Comparison of ENCODE assay signal across 24 cellular contexts in the genomic region with DNA sequence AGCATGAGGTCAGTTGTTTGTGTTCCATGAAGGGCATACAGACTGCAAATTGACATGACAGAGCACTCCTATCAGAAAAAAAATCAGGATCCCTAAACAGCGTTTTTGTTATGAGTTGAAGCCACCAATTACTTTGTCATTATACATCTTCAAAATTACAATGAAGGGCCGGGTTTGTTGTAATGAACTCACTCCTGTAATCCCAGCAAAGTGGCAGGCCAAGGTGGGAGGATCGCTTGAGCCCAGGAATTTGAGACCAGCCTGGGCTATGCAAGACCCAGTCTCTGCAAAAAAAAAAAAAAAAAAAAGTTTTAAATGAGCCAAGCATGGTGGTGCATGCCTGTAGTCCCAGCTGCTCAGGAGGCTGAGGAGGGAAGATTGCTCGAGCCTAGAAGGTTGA.
"Had no signal": no experiment of that assay in that cellular context is flagged by ENCODE, and none has a peak within 500 bp of the region (broad histone marks: within the 10 kb centered on the region; RNA-seq: fewer than 3 reads in every experiment).

No MANE protein-coding gene starts in this region.

- DNase-seq: naive thymus-derived CD8-positive, alpha-beta T cell; nephron progenitor cell; occipital lobe; ovary; posterior cingulate gyrus; psoas muscle; right cardiac atrium; right lobe of liver; sigmoid colon; small intestine; stimulated activated CD4-positive, alpha-beta T cell treated with anti-CD3 and anti-CD28 coated beads, Interleukin-15, amount 100 ng/mL, for 24 hours; stimulated activated CD4-positive, alpha-beta T cell treated with anti-CD3 and anti-CD28 coated beads, Interleukin-2, amount 100 ng/mL, for 24 hours; stimulated activated CD4-positive, alpha-beta T cell treated with anti-CD3 and anti-CD28 coated beads, Interleukin-2, amount 100 ng/mL, for 48 hours; stimulated activated CD4-positive, alpha-beta T cell treated with anti-CD3 and anti-CD28 coated beads, Interleukin-4, amount 100 ng/mL, for 24 hours; stimulated activated naive B cell treated with anti-CD40 and anti-IgM and Interleukin-4, amounts not matched to agents 10 μg/mL and 1 μg/mL and 100 μg/mL, for 72 hours; stimulated activated naive CD4-positive, alpha-beta T cell treated with Interleukin-2 at 50 U/mL for 16 hours; stomach; thyroid gland; trophoblast cell; upper lobe of left lung had no signal

- H3K36me3 Mint-ChIP-seq: naive thymus-derived CD8-positive, alpha-beta T cell; natural killer cell treated with Interleukin-12 subunit alpha and Interleukin-12 subunit beta and Interleukin-15 and Interleukin-18, amount 100 ng/mL, for 72 hours; neural progenitor cell; stimulated activated naive B cell treated with anti-CD40 and anti-IgM and Interleukin-4, amounts not matched to agents 10 μg/mL and 1 μg/mL and 100 μg/mL, for 72 hours had no signal

- H3K9me3 Mint-ChIP-seq: naive thymus-derived CD8-positive, alpha-beta T cell; nephron progenitor cell; neural progenitor cell; stimulated activated effector memory CD8-positive, alpha-beta T cell treated with anti-CD3 and anti-CD28 coated beads, Interleukin-12 subunit alpha, Interleukin-12 subunit beta, amount 100 ng/mL, for 72 hours; stimulated activated naive B cell treated with anti-CD40 and anti-IgM and Interleukin-4, amounts not matched to agents 10 μg/mL and 1 μg/mL and 100 μg/mL, for 72 hours; stimulated activated naive CD8-positive, alpha-beta T cell treated with anti-CD3 and anti-CD28 coated beads, Interleukin-15, Interleukin-2, amounts not matched to agents 100 ng/mL and 50 ng/mL, for 24 hours had no signal

- ATAC-seq: naive thymus-derived CD8-positive, alpha-beta T cell; natural killer cell treated with Interleukin-12 subunit alpha and Interleukin-12 subunit beta and Interleukin-15 and Interleukin-18, amount 100 ng/mL, for 72 hours; psoas muscle; right cardiac atrium; right lobe of liver; stimulated activated effector memory CD8-positive, alpha-beta T cell treated with anti-CD3 and anti-CD28 coated beads, Interleukin-12 subunit alpha, Interleukin-12 subunit beta, amount 100 ng/mL, for 72 hours; stimulated activated naive B cell treated with anti-CD40 and anti-IgM and Interleukin-4, amounts not matched to agents 10 μg/mL and 1 μg/mL and 100 μg/mL, for 72 hours had no signal

- H3K4me3 Mint-ChIP-seq: naive thymus-derived CD8-positive, alpha-beta T cell; nephron progenitor cell; neural progenitor cell; stimulated activated effector memory CD8-positive, alpha-beta T cell treated with anti-CD3 and anti-CD28 coated beads, Interleukin-12 subunit alpha, Interleukin-12 subunit beta, amount 100 ng/mL, for 72 hours; stimulated activated naive B cell treated with anti-CD40 and anti-IgM and Interleukin-4, amounts not matched to agents 10 μg/mL and 1 μg/mL and 100 μg/mL, for 72 hours; stimulated activated naive CD8-positive, alpha-beta T cell treated with anti-CD3 and anti-CD28 coated beads, Interleukin-15, Interleukin-2, amounts not matched to agents 100 ng/mL and 50 ng/mL, for 24 hours had no signal

- H3K27me3 Mint-ChIP-seq: stimulated activated naive CD8-positive, alpha-beta T cell treated with anti-CD3 and anti-CD28 coated beads, Interleukin-15, Interleukin-2, amounts not matched to agents 100 ng/mL and 50 ng/mL, for 24 hours had no signal
